In the genomic region with DNA sequence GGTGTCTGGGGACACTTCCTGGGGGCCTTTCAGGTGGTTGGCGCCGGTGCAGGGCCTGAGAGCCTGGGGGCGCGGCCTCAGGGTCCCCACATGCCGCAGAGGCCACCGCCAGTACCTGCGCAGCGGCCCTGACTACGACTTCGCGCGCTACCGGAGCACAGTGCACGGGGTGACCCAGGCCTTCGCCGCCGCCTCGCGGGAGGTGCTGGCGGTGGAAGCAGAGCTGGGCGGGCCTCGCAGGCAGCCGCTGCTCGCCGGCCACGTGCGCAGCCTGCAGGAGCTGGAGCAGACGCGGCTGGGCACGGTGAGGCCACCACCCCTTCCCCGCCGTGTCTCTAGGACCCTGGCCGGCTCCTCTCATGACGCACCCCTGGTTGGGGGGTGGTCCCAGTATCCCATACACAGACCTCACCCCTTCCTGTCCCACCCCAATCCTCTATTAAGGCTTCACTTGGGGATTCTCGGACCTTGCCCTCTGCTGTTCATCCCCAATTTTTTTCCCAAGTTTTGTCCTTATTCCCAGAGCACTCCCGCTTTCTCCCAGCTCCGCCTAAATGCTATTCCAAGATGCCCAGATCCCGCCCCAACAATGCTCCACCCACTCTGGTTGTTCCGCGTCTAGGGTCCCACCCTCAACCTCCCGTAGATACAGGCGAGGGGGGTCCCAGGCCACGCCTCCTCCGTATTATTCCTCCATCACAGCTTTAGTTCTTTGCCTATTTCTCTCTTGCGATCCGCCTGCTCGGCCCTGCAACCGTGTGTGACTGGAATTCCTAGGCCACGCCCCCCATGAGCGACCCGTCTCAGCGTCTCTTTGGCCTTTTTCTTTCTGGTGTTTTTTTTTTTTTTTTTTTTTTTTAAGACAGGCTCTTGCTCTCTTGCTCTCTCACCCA, we compare ENCODE assay signal across 1 cellular context.
A peak's percentile ranks its signal among the peaks of the same experiment; 100 is the strongest.
TF ChIP-seq lines count a peak whose summit lies in the region.

No MANE protein-coding gene starts in this region.

TF ChIP-seq in HepG2, 621 proteins besides CTCF, POLR2A, EP300 and RAD21 (continued from another document and continues in another):
- TF ChIP-seq, protein P1, sequence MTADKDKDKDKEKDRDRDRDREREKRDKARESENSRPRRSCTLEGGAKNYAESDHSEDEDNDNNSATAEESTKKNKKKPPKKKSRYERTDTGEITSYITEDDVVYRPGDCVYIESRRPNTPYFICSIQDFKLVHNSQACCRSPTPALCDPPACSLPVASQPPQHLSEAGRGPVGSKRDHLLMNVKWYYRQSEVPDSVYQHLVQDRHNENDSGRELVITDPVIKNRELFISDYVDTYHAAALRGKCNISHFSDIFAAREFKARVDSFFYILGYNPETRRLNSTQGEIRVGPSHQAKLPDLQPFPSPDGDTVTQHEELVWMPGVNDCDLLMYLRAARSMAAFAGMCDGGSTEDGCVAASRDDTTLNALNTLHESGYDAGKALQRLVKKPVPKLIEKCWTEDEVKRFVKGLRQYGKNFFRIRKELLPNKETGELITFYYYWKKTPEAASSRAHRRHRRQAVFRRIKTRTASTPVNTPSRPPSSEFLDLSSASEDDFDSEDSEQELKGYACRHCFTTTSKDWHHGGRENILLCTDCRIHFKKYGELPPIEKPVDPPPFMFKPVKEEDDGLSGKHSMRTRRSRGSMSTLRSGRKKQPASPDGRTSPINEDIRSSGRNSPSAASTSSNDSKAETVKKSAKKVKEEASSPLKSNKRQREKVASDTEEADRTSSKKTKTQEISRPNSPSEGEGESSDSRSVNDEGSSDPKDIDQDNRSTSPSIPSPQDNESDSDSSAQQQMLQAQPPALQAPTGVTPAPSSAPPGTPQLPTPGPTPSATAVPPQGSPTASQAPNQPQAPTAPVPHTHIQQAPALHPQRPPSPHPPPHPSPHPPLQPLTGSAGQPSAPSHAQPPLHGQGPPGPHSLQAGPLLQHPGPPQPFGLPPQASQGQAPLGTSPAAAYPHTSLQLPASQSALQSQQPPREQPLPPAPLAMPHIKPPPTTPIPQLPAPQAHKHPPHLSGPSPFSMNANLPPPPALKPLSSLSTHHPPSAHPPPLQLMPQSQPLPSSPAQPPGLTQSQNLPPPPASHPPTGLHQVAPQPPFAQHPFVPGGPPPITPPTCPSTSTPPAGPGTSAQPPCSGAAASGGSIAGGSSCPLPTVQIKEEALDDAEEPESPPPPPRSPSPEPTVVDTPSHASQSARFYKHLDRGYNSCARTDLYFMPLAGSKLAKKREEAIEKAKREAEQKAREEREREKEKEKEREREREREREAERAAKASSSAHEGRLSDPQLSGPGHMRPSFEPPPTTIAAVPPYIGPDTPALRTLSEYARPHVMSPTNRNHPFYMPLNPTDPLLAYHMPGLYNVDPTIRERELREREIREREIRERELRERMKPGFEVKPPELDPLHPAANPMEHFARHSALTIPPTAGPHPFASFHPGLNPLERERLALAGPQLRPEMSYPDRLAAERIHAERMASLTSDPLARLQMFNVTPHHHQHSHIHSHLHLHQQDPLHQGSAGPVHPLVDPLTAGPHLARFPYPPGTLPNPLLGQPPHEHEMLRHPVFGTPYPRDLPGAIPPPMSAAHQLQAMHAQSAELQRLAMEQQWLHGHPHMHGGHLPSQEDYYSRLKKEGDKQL (CRISPR knock-in tag; IDR thresholded peaks at IDR 0.05; ENCODE audit: low read depth), result 0 out of 2 replicates have a peak, but pooled peaks have one; percentile 27
- TF ChIP-seq ZSCAN25 (CRISPR knock-in tag; IDR thresholded peaks at IDR 0.05) (peak; percentile 72; the same call in 1 of the 2 replicates), MYC (CRISPR knock-in tag; IDR thresholded peaks at IDR 0.05; ENCODE audit: borderline replicate concordance) (peak; percentile 96), SRY (CRISPR knock-in tag; IDR thresholded peaks at IDR 0.05) (peak; percentile 80), SOX13 (IDR thresholded peaks at IDR 0.05) (no peak), SOX13 (CRISPR knock-in tag; conservative IDR thresholded peaks at IDR 0.05 in 1 of 2, IDR thresholded peaks at IDR 0.05 in 1 of 2) (peak in 1 of 2 experiments; percentile 28; a peak in 1 of 4 replicates), ZNF34 (CRISPR knock-in tag; IDR thresholded peaks at IDR 0.05; ENCODE audit: borderline replicate concordance) (peak; percentile 20; the same call in 1 of the 2 replicates), MIER2 (CRISPR knock-in tag; IDR thresholded peaks at IDR 0.05) (no peak), ZNF253 (CRISPR knock-in tag; IDR thresholded peaks at IDR 0.05; ENCODE audit: borderline replicate concordance) (peak; percentile 99), TCF7 (IDR thresholded peaks at IDR 0.05; ENCODE audit: low read depth) (no peak), LCORL (IDR thresholded peaks at IDR 0.05) (no peak), LCORL (CRISPR knock-in tag; IDR thresholded peaks at IDR 0.05) (peak; percentile 52; the same call in 1 of the 2 replicates), ZMYM2 (CRISPR knock-in tag; IDR thresholded peaks at IDR 0.05) (peak; percentile 74; the same call in 1 of the 2 replicates), ZNF816 (CRISPR knock-in tag; IDR thresholded peaks at IDR 0.05; ENCODE audit: borderline replicate concordance) (no peak; the same call in 1 of the 2 replicates), ZNF878 (CRISPR knock-in tag; IDR thresholded peaks at IDR 0.05) (peak; percentile 93), ARHGAP35 (CRISPR knock-in tag; IDR thresholded peaks at IDR 0.05; ENCODE audit: borderline replicate concordance) (peak; percentile 97; the same call in 1 of the 2 replicates), ZNF841 (CRISPR knock-in tag; IDR thresholded peaks at IDR 0.05; ENCODE audit: borderline replicate concordance) (peak; percentile 69; the same call in 1 of the 2 replicates), TMF1 (CRISPR knock-in tag; IDR thresholded peaks at IDR 0.05; ENCODE audit: low read depth) (peak; percentile 72), ZNF720 (CRISPR knock-in tag; IDR thresholded peaks at IDR 0.05) (no peak), ZNF598 (CRISPR knock-in tag; IDR thresholded peaks at IDR 0.05; ENCODE audit: borderline replicate concordance) (no peak; the same call in 1 of the 2 replicates), RCOR2 (CRISPR knock-in tag; IDR thresholded peaks at IDR 0.05) (no peak), MEF2D (CRISPR knock-in tag; IDR thresholded peaks at IDR 0.05) (peak; percentile 45; the same call in 1 of the 2 replicates), ATF7-NPFF (CRISPR knock-in tag; IDR thresholded peaks at IDR 0.05; ENCODE audit: low read depth) (peak; percentile 99)
- TF ChIP-seq, protein P2, sequence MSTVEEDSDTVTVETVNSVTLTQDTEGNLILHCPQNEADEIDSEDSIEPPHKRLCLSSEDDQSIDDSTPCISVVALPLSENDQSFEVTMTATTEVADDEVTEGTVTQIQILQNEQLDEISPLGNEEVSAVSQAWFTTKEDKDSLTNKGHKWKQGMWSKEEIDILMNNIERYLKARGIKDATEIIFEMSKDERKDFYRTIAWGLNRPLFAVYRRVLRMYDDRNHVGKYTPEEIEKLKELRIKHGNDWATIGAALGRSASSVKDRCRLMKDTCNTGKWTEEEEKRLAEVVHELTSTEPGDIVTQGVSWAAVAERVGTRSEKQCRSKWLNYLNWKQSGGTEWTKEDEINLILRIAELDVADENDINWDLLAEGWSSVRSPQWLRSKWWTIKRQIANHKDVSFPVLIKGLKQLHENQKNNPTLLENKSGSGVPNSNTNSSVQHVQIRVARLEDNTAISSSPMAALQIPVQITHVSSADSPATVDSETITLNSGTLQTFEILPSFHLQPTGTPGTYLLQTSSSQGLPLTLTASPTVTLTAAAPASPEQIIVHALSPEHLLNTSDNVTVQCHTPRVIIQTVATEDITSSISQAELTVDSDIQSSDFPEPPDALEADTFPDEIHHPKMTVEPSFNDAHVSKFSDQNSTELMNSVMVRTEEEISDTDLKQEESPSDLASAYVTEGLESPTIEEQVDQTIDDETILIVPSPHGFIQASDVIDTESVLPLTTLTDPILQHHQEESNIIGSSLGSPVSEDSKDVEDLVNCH (CRISPR knock-in tag; IDR thresholded peaks at IDR 0.05), result peak; percentile 73; the same call in 1 of the 2 replicates
- TF ChIP-seq, protein P3, sequence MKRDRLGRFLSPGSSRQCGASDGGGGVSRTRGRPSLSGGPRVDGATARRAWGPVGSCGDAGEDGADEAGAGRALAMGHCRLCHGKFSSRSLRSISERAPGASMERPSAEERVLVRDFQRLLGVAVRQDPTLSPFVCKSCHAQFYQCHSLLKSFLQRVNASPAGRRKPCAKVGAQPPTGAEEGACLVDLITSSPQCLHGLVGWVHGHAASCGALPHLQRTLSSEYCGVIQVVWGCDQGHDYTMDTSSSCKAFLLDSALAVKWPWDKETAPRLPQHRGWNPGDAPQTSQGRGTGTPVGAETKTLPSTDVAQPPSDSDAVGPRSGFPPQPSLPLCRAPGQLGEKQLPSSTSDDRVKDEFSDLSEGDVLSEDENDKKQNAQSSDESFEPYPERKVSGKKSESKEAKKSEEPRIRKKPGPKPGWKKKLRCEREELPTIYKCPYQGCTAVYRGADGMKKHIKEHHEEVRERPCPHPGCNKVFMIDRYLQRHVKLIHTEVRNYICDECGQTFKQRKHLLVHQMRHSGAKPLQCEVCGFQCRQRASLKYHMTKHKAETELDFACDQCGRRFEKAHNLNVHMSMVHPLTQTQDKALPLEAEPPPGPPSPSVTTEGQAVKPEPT (CRISPR knock-in tag; IDR thresholded peaks at IDR 0.05; ENCODE audit: low read depth), result no peak; the same call in none of the 2 replicates
- TF ChIP-seq, protein P4, sequence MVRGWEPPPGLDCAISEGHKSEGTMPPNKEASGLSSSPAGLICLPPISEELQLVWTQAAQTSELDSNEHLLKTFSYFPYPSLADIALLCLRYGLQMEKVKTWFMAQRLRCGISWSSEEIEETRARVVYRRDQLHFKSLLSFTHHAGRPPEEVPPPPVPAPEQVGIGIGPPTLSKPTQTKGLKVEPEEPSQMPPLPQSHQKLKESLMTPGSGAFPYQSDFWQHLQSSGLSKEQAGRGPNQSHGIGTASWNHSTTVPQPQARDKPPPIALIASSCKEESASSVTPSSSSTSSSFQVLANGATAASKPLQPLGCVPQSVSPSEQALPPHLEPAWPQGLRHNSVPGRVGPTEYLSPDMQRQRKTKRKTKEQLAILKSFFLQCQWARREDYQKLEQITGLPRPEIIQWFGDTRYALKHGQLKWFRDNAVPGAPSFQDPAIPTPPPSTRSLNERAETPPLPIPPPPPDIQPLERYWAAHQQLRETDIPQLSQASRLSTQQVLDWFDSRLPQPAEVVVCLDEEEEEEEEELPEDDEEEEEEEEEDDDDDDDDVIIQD (CRISPR knock-in tag; IDR thresholded peaks at IDR 0.05; ENCODE audit: low read depth), result no peak
- TF ChIP-seq, protein P5, sequence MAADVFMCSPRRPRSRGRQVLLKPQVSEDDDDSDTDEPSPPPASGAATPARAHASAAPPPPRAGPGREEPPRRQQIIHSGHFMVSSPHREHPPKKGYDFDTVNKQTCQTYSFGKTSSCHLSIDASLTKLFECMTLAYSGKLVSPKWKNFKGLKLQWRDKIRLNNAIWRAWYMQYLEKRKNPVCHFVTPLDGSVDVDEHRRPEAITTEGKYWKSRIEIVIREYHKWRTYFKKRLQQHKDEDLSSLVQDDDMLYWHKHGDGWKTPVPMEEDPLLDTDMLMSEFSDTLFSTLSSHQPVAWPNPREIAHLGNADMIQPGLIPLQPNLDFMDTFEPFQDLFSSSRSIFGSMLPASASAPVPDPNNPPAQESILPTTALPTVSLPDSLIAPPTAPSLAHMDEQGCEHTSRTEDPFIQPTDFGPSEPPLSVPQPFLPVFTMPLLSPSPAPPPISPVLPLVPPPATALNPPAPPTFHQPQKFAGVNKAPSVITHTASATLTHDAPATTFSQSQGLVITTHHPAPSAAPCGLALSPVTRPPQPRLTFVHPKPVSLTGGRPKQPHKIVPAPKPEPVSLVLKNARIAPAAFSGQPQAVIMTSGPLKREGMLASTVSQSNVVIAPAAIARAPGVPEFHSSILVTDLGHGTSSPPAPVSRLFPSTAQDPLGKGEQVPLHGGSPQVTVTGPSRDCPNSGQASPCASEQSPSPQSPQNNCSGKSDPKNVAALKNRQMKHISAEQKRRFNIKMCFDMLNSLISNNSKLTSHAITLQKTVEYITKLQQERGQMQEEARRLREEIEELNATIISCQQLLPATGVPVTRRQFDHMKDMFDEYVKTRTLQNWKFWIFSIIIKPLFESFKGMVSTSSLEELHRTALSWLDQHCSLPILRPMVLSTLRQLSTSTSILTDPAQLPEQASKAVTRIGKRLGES (CRISPR knock-in tag; IDR thresholded peaks at IDR 0.05; ENCODE audit: borderline replicate concordance), result peak; percentile 91
- TF ChIP-seq, protein P6, sequence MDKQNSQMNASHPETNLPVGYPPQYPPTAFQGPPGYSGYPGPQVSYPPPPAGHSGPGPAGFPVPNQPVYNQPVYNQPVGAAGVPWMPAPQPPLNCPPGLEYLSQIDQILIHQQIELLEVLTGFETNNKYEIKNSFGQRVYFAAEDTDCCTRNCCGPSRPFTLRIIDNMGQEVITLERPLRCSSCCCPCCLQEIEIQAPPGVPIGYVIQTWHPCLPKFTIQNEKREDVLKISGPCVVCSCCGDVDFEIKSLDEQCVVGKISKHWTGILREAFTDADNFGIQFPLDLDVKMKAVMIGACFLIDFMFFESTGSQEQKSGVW (CRISPR knock-in tag; IDR thresholded peaks at IDR 0.05; ENCODE audit: borderline replicate concordance), result no peak
- TF ChIP-seq, protein P7, sequence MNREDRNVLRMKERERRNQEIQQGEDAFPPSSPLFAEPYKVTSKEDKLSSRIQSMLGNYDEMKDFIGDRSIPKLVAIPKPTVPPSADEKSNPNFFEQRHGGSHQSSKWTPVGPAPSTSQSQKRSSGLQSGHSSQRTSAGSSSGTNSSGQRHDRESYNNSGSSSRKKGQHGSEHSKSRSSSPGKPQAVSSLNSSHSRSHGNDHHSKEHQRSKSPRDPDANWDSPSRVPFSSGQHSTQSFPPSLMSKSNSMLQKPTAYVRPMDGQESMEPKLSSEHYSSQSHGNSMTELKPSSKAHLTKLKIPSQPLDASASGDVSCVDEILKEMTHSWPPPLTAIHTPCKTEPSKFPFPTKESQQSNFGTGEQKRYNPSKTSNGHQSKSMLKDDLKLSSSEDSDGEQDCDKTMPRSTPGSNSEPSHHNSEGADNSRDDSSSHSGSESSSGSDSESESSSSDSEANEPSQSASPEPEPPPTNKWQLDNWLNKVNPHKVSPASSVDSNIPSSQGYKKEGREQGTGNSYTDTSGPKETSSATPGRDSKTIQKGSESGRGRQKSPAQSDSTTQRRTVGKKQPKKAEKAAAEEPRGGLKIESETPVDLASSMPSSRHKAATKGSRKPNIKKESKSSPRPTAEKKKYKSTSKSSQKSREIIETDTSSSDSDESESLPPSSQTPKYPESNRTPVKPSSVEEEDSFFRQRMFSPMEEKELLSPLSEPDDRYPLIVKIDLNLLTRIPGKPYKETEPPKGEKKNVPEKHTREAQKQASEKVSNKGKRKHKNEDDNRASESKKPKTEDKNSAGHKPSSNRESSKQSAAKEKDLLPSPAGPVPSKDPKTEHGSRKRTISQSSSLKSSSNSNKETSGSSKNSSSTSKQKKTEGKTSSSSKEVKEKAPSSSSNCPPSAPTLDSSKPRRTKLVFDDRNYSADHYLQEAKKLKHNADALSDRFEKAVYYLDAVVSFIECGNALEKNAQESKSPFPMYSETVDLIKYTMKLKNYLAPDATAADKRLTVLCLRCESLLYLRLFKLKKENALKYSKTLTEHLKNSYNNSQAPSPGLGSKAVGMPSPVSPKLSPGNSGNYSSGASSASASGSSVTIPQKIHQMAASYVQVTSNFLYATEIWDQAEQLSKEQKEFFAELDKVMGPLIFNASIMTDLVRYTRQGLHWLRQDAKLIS (CRISPR knock-in tag; IDR thresholded peaks at IDR 0.05), result no peak
- TF ChIP-seq, protein P8, sequence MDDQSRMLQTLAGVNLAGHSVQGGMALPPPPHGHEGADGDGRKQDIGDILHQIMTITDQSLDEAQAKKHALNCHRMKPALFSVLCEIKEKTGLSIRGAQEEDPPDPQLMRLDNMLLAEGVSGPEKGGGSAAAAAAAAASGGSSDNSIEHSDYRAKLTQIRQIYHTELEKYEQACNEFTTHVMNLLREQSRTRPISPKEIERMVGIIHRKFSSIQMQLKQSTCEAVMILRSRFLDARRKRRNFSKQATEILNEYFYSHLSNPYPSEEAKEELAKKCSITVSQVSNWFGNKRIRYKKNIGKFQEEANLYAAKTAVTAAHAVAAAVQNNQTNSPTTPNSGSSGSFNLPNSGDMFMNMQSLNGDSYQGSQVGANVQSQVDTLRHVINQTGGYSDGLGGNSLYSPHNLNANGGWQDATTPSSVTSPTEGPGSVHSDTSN (CRISPR knock-in tag; IDR thresholded peaks at IDR 0.05; ENCODE audit: borderline replicate concordance), result peak; percentile 77; the same call in 1 of the 2 replicates
